ENCODE assay signal across 8 cellular contexts in the genomic region with DNA sequence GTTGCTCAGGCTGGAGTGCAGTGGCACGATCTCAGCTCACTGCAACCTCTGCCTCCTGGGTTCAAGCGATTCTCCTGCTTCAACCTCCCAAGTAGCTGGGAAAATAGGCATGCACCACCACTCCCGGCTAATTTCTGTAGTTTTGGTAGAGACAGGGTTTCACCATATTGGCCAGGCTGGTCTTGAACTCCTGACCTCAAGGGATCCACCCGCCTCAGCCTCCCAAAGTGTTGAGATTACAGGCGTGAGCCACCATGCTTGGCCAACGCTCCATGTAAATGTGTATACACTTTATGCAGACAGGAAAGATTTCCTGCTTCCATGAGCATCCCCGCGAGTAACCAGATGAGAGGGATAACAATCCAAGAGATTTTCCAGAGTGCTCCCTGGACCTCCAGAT. TPM values are rescaled to one million over a fixed set of nuclear protein-coding genes. Genes with fewer than 3 reads are reported as not detected.
DNase-seq lines count a peak whose midpoint lies in the region; ATAC-seq and TF ChIP-seq lines count a peak whose summit lies in the region.
"Not testable (repeated sequence)": the region's sequence is repeated elsewhere in the genome, so short reads cannot be mapped to it uniquely, and the experiment has no call there.

No MANE protein-coding gene starts in this region.

- H2BK15ac ChIP-seq in mesenchymal stem cell (ENCODE audit: low read depth, poor library complexity, severe bottlenecking) = not testable (repeated sequence)

- not testable (repeated sequence) for H3K4me3 ChIP-seq in dorsolateral prefrontal cortex; mesenchymal stem cell (ENCODE audit: insufficient read depth in 1 of 2, low read depth in 1 of 2, low read length in 2 of 2); neural progenitor cell; upper lobe of right lung

- not testable (repeated sequence) for H3K36me3 ChIP-seq in mesenchymal stem cell (ENCODE audit: control insufficient read depth in 1 of 2, insufficient read depth in 2 of 2, low read depth in 1 of 2, low read length in 2 of 2); neural progenitor cell; upper lobe of right lung

- not testable (repeated sequence) for TF ChIP-seq CTCF in dorsolateral prefrontal cortex (IDR thresholded peaks at IDR 0.05 in 54 of 56, conservative IDR thresholded peaks at IDR 0.05 in 2 of 56; ENCODE audit: low read depth in 1 of 56, partially characterized antibody in 56 of 56); neural progenitor cell (IDR thresholded peaks at IDR 0.05); upper lobe of right lung (IDR thresholded peaks at IDR 0.05)

- H3K4me1 ChIP-seq in mesenchymal stem cell (ENCODE audit: control insufficient read depth, insufficient read depth, low read depth, low read length) (peaks cover 11% of the 10 kb centered on the region), neural progenitor cell (peaks cover 32% of the 10 kb centered on the region), upper lobe of right lung (peaks cover 13% of the 10 kb centered on the region)

- H3K27me3 Mint-ChIP-seq in T-helper 17 cell = peaks cover 10% of the 10 kb centered on the region
- H3K27me3 Mint-ChIP-seq in neural progenitor cell (ENCODE audit: insufficient read depth, low read depth) = not testable (repeated sequence)

- H2BK5ac ChIP-seq in mesenchymal stem cell (ENCODE audit: low read depth, low read length, poor library complexity, severe bottlenecking) = not testable (repeated sequence)

- not testable (repeated sequence) for H2BK12ac ChIP-seq in mesenchymal stem cell (ENCODE audit: low read length in 2 of 2)

- H3K4me3 Mint-ChIP-seq in T-helper 17 cell, neural progenitor cell: not testable (repeated sequence)

- H3K23ac ChIP-seq in mesenchymal stem cell (ENCODE audit: low read length in 2 of 2) = not testable (repeated sequence)

- peaks cover 10% of the 10 kb centered on the region for H3K9me3 Mint-ChIP-seq in neural progenitor cell

- not testable (repeated sequence) for H3K79me1 ChIP-seq in mesenchymal stem cell (replicated peaks; ENCODE audit: low read length, poor library complexity, severe bottlenecking)

- H3K27ac ChIP-seq in caudate nucleus (ENCODE audit: low read depth, low read length) (peak overlapping the region; percentile 16), dorsolateral prefrontal cortex (peak overlapping the region in 42 of 59 donors; percentile 4 to 80 (median 56)), layer of hippocampus (ENCODE audit: low read depth, low read length) (peak overlapping the region; percentile 57), mesenchymal stem cell (ENCODE audit: low read length, poor library complexity, severe bottlenecking) (peak overlapping the region; percentile 75), temporal lobe (ENCODE audit: low read depth, low read length) (peak overlapping the region; percentile 64)
- not testable (repeated sequence) for H3K27ac ChIP-seq in neural progenitor cell, upper lobe of right lung

- H4K8ac ChIP-seq in mesenchymal stem cell (ENCODE audit: low read length) = not testable (repeated sequence)

- WGBS in mesenchymal stem cell = 93% methylated on average over 8 of the region's 8 CpGs

- H3K4me2 ChIP-seq in mesenchymal stem cell (ENCODE audit: low read length, poor library complexity, severe bottlenecking); neural progenitor cell: not testable (repeated sequence)

- not testable (repeated sequence) for H2BK120ac ChIP-seq in mesenchymal stem cell (ENCODE audit: low read depth, low read length)

- peak overlapping the region; percentile 34 for H3K27ac Mint-ChIP-seq in T-helper 17 cell
- peak overlapping the region; percentile 3 for H3K27ac Mint-ChIP-seq in neural progenitor cell

- intact Hi-C loops in dorsolateral prefrontal cortex (cut with DNase I) = loop anchor here in 1 of 2 donors (10.0 kb wide), 1 partner anchor 53 kb away; no protein-coding TSS in a partner anchor
- intact Hi-C loops in upper lobe of right lung (cut with DNase I) = not testable (repeated sequence)

- not testable (repeated sequence) for H2AK5ac ChIP-seq in mesenchymal stem cell (ENCODE audit: low read length, severe bottlenecking)

- H3K9me3 ChIP-seq in T-helper 17 cell (ENCODE audit: control insufficient read depth, low read length, poor library complexity, severe bottlenecking); neural progenitor cell (ENCODE audit: low read depth); upper lobe of right lung: not testable (repeated sequence)
- H3K9me3 ChIP-seq in mesenchymal stem cell (ENCODE audit: control insufficient read depth, low read length) = peaks cover 12% of the 10 kb centered on the region

- H3K18ac ChIP-seq in mesenchymal stem cell (ENCODE audit: low read depth in 1 of 2, low read length in 2 of 2) = not testable (repeated sequence)

- H3F3A ChIP-seq in neural progenitor cell (ENCODE audit: low read depth) = not testable (repeated sequence)

- H3K27me3 ChIP-seq in dorsolateral prefrontal cortex; layer of hippocampus (ENCODE audit: control insufficient read depth, insufficient read depth, low read length); mesenchymal stem cell (ENCODE audit: control insufficient read depth in 1 of 2, insufficient read depth in 1 of 2, low read length in 2 of 2); neural progenitor cell; upper lobe of right lung: not testable (repeated sequence)

- not testable (repeated sequence) for H3K4me1 Mint-ChIP-seq in T-helper 17 cell
- H3K4me1 Mint-ChIP-seq in neural progenitor cell = peaks cover 11% of the 10 kb centered on the region

- not testable (repeated sequence) for H3K4ac ChIP-seq in mesenchymal stem cell (ENCODE audit: low read depth in 1 of 2, low read length in 2 of 2)

- not testable (repeated sequence) for H3K79me2 ChIP-seq in neural progenitor cell (ENCODE audit: low read depth)

- H4K91ac ChIP-seq in mesenchymal stem cell (ENCODE audit: low read length) = not testable (repeated sequence)

- H4K20me1 ChIP-seq in neural progenitor cell (ENCODE audit: low read depth) = not testable (repeated sequence)

- peak overlapping the region; percentile 18 for H3K9ac ChIP-seq in mesenchymal stem cell (ENCODE audit: low read length)
- not testable (repeated sequence) for H3K9ac ChIP-seq in neural progenitor cell

- DNase-seq in T-helper 17 cell; caudate nucleus (lab: John Stamatoyannopoulos, UW); dorsolateral prefrontal cortex; mesenchymal stem cell; neural progenitor cell (ENCODE audit: low spot score): not testable (repeated sequence)
- peak; percentile 13 for DNase-seq in upper lobe of right lung

- not testable (repeated sequence) for H3K36me3 Mint-ChIP-seq in T-helper 17 cell (ENCODE audit: low read depth); neural progenitor cell

- not testable (repeated sequence) for H3K14ac ChIP-seq in mesenchymal stem cell (ENCODE audit: low read length in 2 of 2)

- H2AFZ ChIP-seq in mesenchymal stem cell (ENCODE audit: low read depth, low read length); neural progenitor cell (replicated peaks): not testable (repeated sequence)

- not testable (repeated sequence) for ATAC-seq in T-helper 17 cell, upper lobe of right lung

RNA-seq across cellular contexts. Expression of a gene that starts 34.8 kb away (rescaled TPM):
- 1,000 to 10,000 TPM; 1,744 to 2,260 TPM for total RNA-seq in T-helper 17 cell
- 1,000 to 10,000 TPM; 2,016 to 5,225 (median 3,057) TPM for total RNA-seq in dorsolateral prefrontal cortex
- polyA plus RNA-seq in mesenchymal stem cell (2013, experiment 1 of 2) = 3,841 TPM
- polyA plus RNA-seq in mesenchymal stem cell (2013, experiment 2 of 2) = 3,893 TPM
- total RNA-seq in neural progenitor cell (ENCODE audit: low replicate concordance) = 649 and 846 TPM in 2 replicates
- 649 TPM for total RNA-seq in temporal lobe
- 4,022 TPM for total RNA-seq in upper lobe of right lung

RNA-seq across cellular contexts. Expression of a gene that starts 52.1 kb away (rescaled TPM):
- total RNA-seq in T-helper 17 cell = under 1 TPM; 0.26 to 0.35 TPM
- total RNA-seq in dorsolateral prefrontal cortex = 100 to 1,000 TPM in 2 of 120 experiments, 10 to 100 TPM in 118; 10.7 to 176 (median 32.0) TPM
- polyA plus RNA-seq in mesenchymal stem cell (2013, experiment 1 of 2) = 2.9 TPM
- polyA plus RNA-seq in mesenchymal stem cell (2013, experiment 2 of 2) = 2.6 TPM
- total RNA-seq in neural progenitor cell (ENCODE audit: low replicate concordance) = 0.15 TPM in 1 of 2 replicates, not detected in the other
- total RNA-seq in temporal lobe = 0.49 TPM
- 9.6 TPM for total RNA-seq in upper lobe of right lung
